Comparison of ENCODE assay signal across 15 cellular contexts in the genomic region with DNA sequence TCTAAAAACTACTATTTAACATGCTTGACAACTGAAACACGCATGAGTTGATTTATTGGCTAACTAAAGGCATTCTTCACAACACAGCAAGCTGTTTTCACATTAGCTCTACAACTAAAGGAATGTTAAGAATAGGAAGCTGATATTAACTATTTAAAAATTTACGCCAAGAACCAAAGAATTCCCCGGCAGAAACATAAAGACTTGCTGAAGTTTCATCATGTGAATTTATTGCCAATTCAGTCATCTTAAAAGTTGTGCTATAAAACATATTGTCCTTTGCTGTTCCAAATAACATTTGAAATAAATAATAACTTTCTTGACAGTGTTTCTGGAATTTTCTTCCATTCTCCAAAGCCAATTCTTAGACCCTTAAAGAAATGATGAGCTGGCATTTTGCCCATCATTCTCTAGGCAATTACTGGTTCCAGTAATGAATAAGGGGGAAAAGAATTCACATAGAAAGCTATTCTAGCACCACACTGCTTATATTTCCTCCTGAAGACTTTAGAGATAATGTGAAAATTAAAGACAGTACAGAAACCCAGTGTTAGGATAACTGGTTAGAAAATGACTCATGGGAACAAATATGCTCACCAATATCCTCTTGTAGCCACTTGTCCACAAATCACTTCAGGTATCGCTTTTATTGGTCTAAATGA.
A peak's percentile ranks its signal among the peaks of the same experiment; 100 is the strongest.
DNase-seq lines count a peak whose midpoint lies in the region; ATAC-seq, FAIRE-seq and TF ChIP-seq lines count a peak whose summit lies in the region.
"Had no signal": no experiment of that assay in that cellular context is flagged by ENCODE, and none has a peak within 500 bp of the region (broad histone marks: within the 10 kb centered on the region; RNA-seq: fewer than 3 reads in every experiment).

No MANE protein-coding gene starts in this region.

- H3K4me3 Mint-ChIP-seq in MCF 10A (ENCODE audit: unreplicated experiment) (peak overlapping the region; percentile 31), astrocyte (ENCODE audit: unreplicated experiment) (no peak overlapping the region)
- H3K4me3 Mint-ChIP-seq: activated CD8-positive, alpha-beta T cell treated with anti-CD3 and anti-CD28 coated beads for 36 hours had no signal

- TF ChIP-seq POLR2A in breast epithelium (IDR thresholded peaks at IDR 0.05) (no peak), upper lobe of left lung (IDR thresholded peaks at IDR 0.05) (no peak), gastroesophageal sphincter (IDR thresholded peaks at IDR 0.05) (no peak)

- H3K4me1 Mint-ChIP-seq in MCF 10A (ENCODE audit: insufficient read depth, unreplicated experiment) (peaks cover 43% of the 10 kb centered on the region), astrocyte (ENCODE audit: low read depth, unreplicated experiment) (peaks cover 40% of the 10 kb centered on the region)

- ATAC-seq in upper lobe of left lung (ENCODE audit: low FRiP score in 2 of 2), result no peak
- no peak for ATAC-seq in gastroesophageal sphincter
- no peak for ATAC-seq in HG03159 (IDR thresholded peaks at IDR 0.05; ENCODE audit: unreplicated experiment)
- ATAC-seq: activated CD8-positive, alpha-beta T cell treated with anti-CD3 and anti-CD28 coated beads for 36 hours; left lobe of liver had no signal

- H3K4me3 ChIP-seq in breast epithelium, result no peak overlapping the region
- no peak overlapping the region for H3K4me3 ChIP-seq in astrocyte (ENCODE audit: insufficient read depth, low read depth, low read length)
- no peak overlapping the region for H3K4me3 ChIP-seq in fibroblast of villous mesenchyme (ENCODE audit: low read depth, low read length)
- no peak overlapping the region for H3K4me3 ChIP-seq in upper lobe of left lung
- H3K4me3 ChIP-seq in gastroesophageal sphincter, result no peak overlapping the region

- 84 to 86% methylated on average over 4 of the region's 4 CpGs for WGBS in upper lobe of left lung, 2 donors
- WGBS in gastroesophageal sphincter (ENCODE audit: low coverage in 1 of 2), 2 donors, result 61 to 84% methylated on average over 4 of the region's 4 CpGs

- POLR2A ChIA-PET in MCF 10A (lab: Yijun Ruan, JAX), result interaction anchor here (1.0 to 1.7 kb wide), 2 partner anchors 12 to 38 kb away, joined by 3 to 5 read pairs; no protein-coding TSS in a partner anchor

- CTCF ChIA-PET in MCF 10A (lab: Yijun Ruan, JAX), result interaction anchor here (0.5 to 0.6 kb wide), 3 partner anchors 44 to 459 kb away, joined by 3 to 4 read pairs (median 4); no protein-coding TSS in a partner anchor

- no peak overlapping the region for H2AFZ ChIP-seq in astrocyte (ENCODE audit: low read depth, low read length)

- H3K27me3 ChIP-seq in breast epithelium (no peaks in the 10 kb centered on the region), astrocyte (ENCODE audit: insufficient read depth, low read length) (no peaks in the 10 kb centered on the region), upper lobe of left lung (no peaks in the 10 kb centered on the region), gastroesophageal sphincter (no peaks in the 10 kb centered on the region)

- intact Hi-C loops in MCF 10A (cut with micrococcal nuclease) (loop anchor here (5.0 kb wide), 2 partner anchors 55 kb away; no protein-coding TSS in a partner anchor), breast epithelium (cut with DNase I; ENCODE audit: low total_unique reads) (loop anchor here (5.0 kb wide), 1 partner anchor 265 kb away; no protein-coding TSS in a partner anchor)

- H3K79me2 ChIP-seq in astrocyte (ENCODE audit: insufficient read depth, low read length), result no peaks in the 10 kb centered on the region

- H3K36me3 ChIP-seq in breast epithelium (no peaks in the 10 kb centered on the region), astrocyte (ENCODE audit: insufficient read depth, low read length) (no peaks in the 10 kb centered on the region), upper lobe of left lung (no peaks in the 10 kb centered on the region), gastroesophageal sphincter (no peaks in the 10 kb centered on the region)

- H3K36me3 Mint-ChIP-seq in MCF 10A (ENCODE audit: insufficient read depth, unreplicated experiment) (peaks cover 11% of the 10 kb centered on the region), astrocyte (ENCODE audit: low read depth, unreplicated experiment) (no peaks in the 10 kb centered on the region)

- FAIRE-seq in astrocyte (lab: Jason Lieb, UNC) (peak; percentile 60), urothelium cell line (lab: Jason Lieb, UNC) (peak; percentile 46)
- FAIRE-seq: A204.1, colon had no signal

- TF ChIP-seq EP300 in upper lobe of left lung (IDR thresholded peaks at IDR 0.05) (no peak), gastroesophageal sphincter (IDR thresholded peaks at IDR 0.05) (no peak)

- peak overlapping the region; percentile 30 for H3K4me2 ChIP-seq in astrocyte (ENCODE audit: low read length)

- BruUV-seq in MCF 10A (replicated peaks; lab: Mats Ljungman, UMichigan), result no TSS peak

- H3K4me1 ChIP-seq in breast epithelium (no peaks in the 10 kb centered on the region), astrocyte (ENCODE audit: insufficient read depth, low read length) (peaks cover 21% of the 10 kb centered on the region), upper lobe of left lung (peaks cover 4 to 17% (median 10%) of the 10 kb centered on the region in 4 donors), gastroesophageal sphincter (peaks cover 4 to 63% (median 7%) of the 10 kb centered on the region in 3 donors)

- H3K9ac ChIP-seq in astrocyte (ENCODE audit: low read length), result no peak overlapping the region

- no peak overlapping the region for H3K27ac ChIP-seq in breast epithelium
- H3K27ac ChIP-seq in astrocyte (ENCODE audit: low read depth, low read length), result peak overlapping the region; percentile 52
- H3K27ac ChIP-seq in upper lobe of left lung, result no peak overlapping the region
- H3K27ac ChIP-seq in gastroesophageal sphincter, result no peak overlapping the region

- peak; percentile 37 for DNase-seq in MCF 10A (ENCODE audit: unreplicated experiment)
- DNase-seq in breast epithelium (ENCODE audit: low spot score in 2 of 2), result no peak
- peak; percentile 83 for DNase-seq in astrocyte (ENCODE audit: low read depth)
- peak; percentile 49 for DNase-seq in fibroblast of villous mesenchyme (ENCODE audit: low read depth)
- DNase-seq in urothelium cell line (ENCODE audit: low spot score), result peak; percentile 43
- no peak for DNase-seq in upper lobe of left lung
- DNase-seq: activated CD8-positive, alpha-beta T cell treated with anti-CD3 and anti-CD28 coated beads for 36 hours; activated naive CD4-positive, alpha-beta T cell treated with anti-CD3 and anti-CD28 coated beads, Interleukin-2, amount 50 U/mL, for 16 hours; NCI-H345; T-helper 2 cell had no signal

- H3K9me3 Mint-ChIP-seq in MCF 10A (ENCODE audit: unreplicated experiment) (no peaks in the 10 kb centered on the region), astrocyte (ENCODE audit: unreplicated experiment) (no peaks in the 10 kb centered on the region)
- H3K9me3 Mint-ChIP-seq: activated CD8-positive, alpha-beta T cell treated with anti-CD3 and anti-CD28 coated beads for 36 hours had no signal

- TF ChIP-seq CTCF in MCF 10A (IDR thresholded peaks at IDR 0.05; ENCODE audit: unreplicated experiment) (no peak), breast epithelium (IDR thresholded peaks at IDR 0.05) (no peak), astrocyte (IDR thresholded peaks at IDR 0.05; ENCODE audit: insufficient read depth, low read depth, low read length) (no peak), fibroblast of villous mesenchyme (IDR thresholded peaks at IDR 0.05; ENCODE audit: insufficient read depth, low read depth, low read length) (no peak), upper lobe of left lung (IDR thresholded peaks at IDR 0.05) (no peak), gastroesophageal sphincter (IDR thresholded peaks at IDR 0.05) (no peak)

- H3K27me3 Mint-ChIP-seq in MCF 10A (ENCODE audit: insufficient read depth, unreplicated experiment), result no peaks in the 10 kb centered on the region
- H3K27me3 Mint-ChIP-seq in astrocyte (ENCODE audit: low read depth, unreplicated experiment), result no peaks in the 10 kb centered on the region
- H3K27me3 Mint-ChIP-seq: activated CD8-positive, alpha-beta T cell treated with anti-CD3 and anti-CD28 coated beads for 36 hours had no signal

- H3K27ac Mint-ChIP-seq in MCF 10A (ENCODE audit: low read depth, unreplicated experiment) (peak overlapping the region; percentile 88), astrocyte (ENCODE audit: unreplicated experiment) (no peak overlapping the region)
- H3K27ac Mint-ChIP-seq: activated CD8-positive, alpha-beta T cell treated with anti-CD3 and anti-CD28 coated beads for 36 hours had no signal

- H4K20me1 ChIP-seq in astrocyte (ENCODE audit: insufficient read depth, low read length), result no peaks in the 10 kb centered on the region

- H3K9me3 ChIP-seq in breast epithelium (no peaks in the 10 kb centered on the region), astrocyte (ENCODE audit: insufficient read depth, low read depth, low read length) (no peaks in the 10 kb centered on the region), upper lobe of left lung (no peaks in the 10 kb centered on the region), gastroesophageal sphincter (no peaks in the 10 kb centered on the region)

Comparison
In these comparisons a context has a peak if more than half of its experiments do, and no peak if none do; other contexts are left out.
1. DNase-seq: peak in MCF 10A (single experiment), astrocyte (single experiment), fibroblast of villous mesenchyme (single experiment) and urothelium cell line (single experiment); none in breast epithelium (0 of 2) and upper lobe of left lung (0 of 2).